19 cellular contexts compared by ENCODE assay signal in genomic region chr11:32729976-32730375, GRCh38.
DNase-seq lines count a peak whose midpoint lies in the region; ATAC-seq, FAIRE-seq and TF ChIP-seq lines count a peak whose summit lies in the region.
"Had no signal": no experiment of that assay in that cellular context is flagged by ENCODE, and none has a peak within 500 bp of the region (broad histone marks: within the 10 kb centered on the region; RNA-seq: fewer than 3 reads in every experiment).

No MANE protein-coding gene starts in this region.

- no peak for ATAC-seq in esophagus mucosa
- ATAC-seq: GM12878, HCT116 had no signal

- in situ Hi-C loops in KBM-7 (cut with MboI; ENCODE audit: low pct_unique_long_range_greater_than_20kb, low sequenced_read_pairs) = no loop called here

- H3K27ac Mint-ChIP-seq in astrocyte (ENCODE audit: unreplicated experiment) = no peak overlapping the region
- H3K27ac Mint-ChIP-seq: CD14-positive monocyte; CD4-positive, alpha-beta memory T cell; HFFc6 had no signal

- FAIRE-seq in astrocyte (lab: Jason Lieb, UNC) = no peak
- FAIRE-seq: A204.1, GM12878 had no signal

- H3K9ac ChIP-seq in astrocyte (ENCODE audit: low read length) = no peak overlapping the region
- H3K9ac ChIP-seq: BLaER1 had no signal

- no peaks in the 10 kb centered on the region for H3K9me3 ChIP-seq in astrocyte (ENCODE audit: insufficient read depth, low read depth, low read length)
- H3K9me3 ChIP-seq: BLaER1 had no signal

- H3K36me3 Mint-ChIP-seq in astrocyte (ENCODE audit: low read depth, unreplicated experiment) = no peaks in the 10 kb centered on the region
- H3K36me3 Mint-ChIP-seq: CD14-positive monocyte; CD4-positive, alpha-beta memory T cell had no signal

- H3K27me3 Mint-ChIP-seq in astrocyte (ENCODE audit: low read depth, unreplicated experiment) = no peaks in the 10 kb centered on the region

- H3K4me1 ChIP-seq in astrocyte (ENCODE audit: insufficient read depth, low read length) = no peaks in the 10 kb centered on the region
- H3K4me1 ChIP-seq: BLaER1 had no signal

- H3K9me3 Mint-ChIP-seq in astrocyte (ENCODE audit: unreplicated experiment) = peaks cover 11% of the 10 kb centered on the region
- H3K9me3 Mint-ChIP-seq: HFFc6 had no signal

- no peak for TF ChIP-seq CTCF in astrocyte (IDR thresholded peaks at IDR 0.05; ENCODE audit: insufficient read depth, low read depth, low read length)

- H4K20me1 ChIP-seq in astrocyte (ENCODE audit: insufficient read depth, low read length) = no peaks in the 10 kb centered on the region
- H4K20me1 ChIP-seq: BLaER1 had no signal

- no peak overlapping the region for H3K4me2 ChIP-seq in astrocyte (ENCODE audit: low read length)
- H3K4me2 ChIP-seq: BLaER1 had no signal

- H2AFZ ChIP-seq in astrocyte (ENCODE audit: low read depth, low read length) = no peak overlapping the region

- no peaks in the 10 kb centered on the region for H3K27me3 ChIP-seq in astrocyte (ENCODE audit: insufficient read depth, low read length)
- H3K27me3 ChIP-seq: BLaER1 had no signal

- peaks cover 4% of the 10 kb centered on the region for H3K4me1 Mint-ChIP-seq in astrocyte (ENCODE audit: low read depth, unreplicated experiment)
- H3K4me1 Mint-ChIP-seq: CD14-positive monocyte; CD4-positive, alpha-beta memory T cell had no signal

- no peak overlapping the region for H3K27ac ChIP-seq in astrocyte (ENCODE audit: low read depth, low read length)
- H3K27ac ChIP-seq: BLaER1 had no signal

- peak; percentile 54 for DNase-seq in M059J (ENCODE audit: low read depth)
- DNase-seq in astrocyte (ENCODE audit: low read depth) = peak; percentile 61
- DNase-seq in glomerular visceral epithelial cell (ENCODE audit: extremely low spot score) = peak; percentile 25
- no peak for DNase-seq in NCI-H510A (lab: John Stamatoyannopoulos, UW)
- DNase-seq in activated CD8-positive, alpha-beta memory T cell treated with anti-CD3 and anti-CD28 coated beads for 24 hours = no peak
- DNase-seq in KBM-7 = no peak
- DNase-seq: CD4-positive, alpha-beta memory T cell; DMS153; DMS79; GF-D8; GOT3; H7; HFFc6 had no signal

- no peak overlapping the region for H3K4me3 ChIP-seq in astrocyte (ENCODE audit: insufficient read depth, low read depth, low read length)
- H3K4me3 ChIP-seq: BLaER1, GM12878 had no signal

- H3K4me3 Mint-ChIP-seq in astrocyte (ENCODE audit: unreplicated experiment) = no peak overlapping the region
- H3K4me3 Mint-ChIP-seq: CD14-positive monocyte, HFFc6 had no signal

- H3K79me2 ChIP-seq in astrocyte (ENCODE audit: insufficient read depth, low read length) = no peaks in the 10 kb centered on the region

- no peaks in the 10 kb centered on the region for H3K36me3 ChIP-seq in astrocyte (ENCODE audit: insufficient read depth, low read length)
- H3K36me3 ChIP-seq: BLaER1 had no signal

Comparison
In these comparisons a context has a peak if more than half of its experiments do, and no peak if none do; other contexts are left out.
1. DNase-seq: peak in M059J (single experiment), astrocyte (single experiment) and glomerular visceral epithelial cell (single experiment); none in NCI-H510A (single experiment), activated CD8-positive, alpha-beta memory T cell treated with anti-CD3 and anti-CD28 coated beads for 24 hours (single experiment) and KBM-7 (single experiment).